In genomic region chrX:81174286-81174685, GRCh38 we compare ENCODE assay signal across 9 cellular contexts. TPM values are rescaled to one million over a fixed set of nuclear protein-coding genes. Genes with fewer than 3 reads are reported as not detected.
DNase-seq lines count a peak whose midpoint lies in the region; ATAC-seq and TF ChIP-seq lines count a peak whose summit lies in the region.
"Had no signal": no experiment of that assay in that cellular context is flagged by ENCODE, and none has a peak within 500 bp of the region (broad histone marks: within the 10 kb centered on the region; RNA-seq: fewer than 3 reads in every experiment).

No MANE protein-coding gene starts in this region.

- H4K20me1 ChIP-seq in MM.1S (ENCODE audit: insufficient read depth, low read length) (no peaks in the 10 kb centered on the region), smooth muscle cell (ENCODE audit: low read depth) (no peaks in the 10 kb centered on the region)

- no peaks in the 10 kb centered on the region for H3K27me3 Mint-ChIP-seq in stimulated activated memory B cell treated with anti-CD40 and anti-IgM and Interleukin-4, amounts not matched to agents 10 μg/mL and 1 μg/mL and 100 μg/mL, for 72 hours

- H2AFZ ChIP-seq in MM.1S (ENCODE audit: low read length), result no peak overlapping the region
- no peak overlapping the region for H2AFZ ChIP-seq in smooth muscle cell (ENCODE audit: low read depth)

- no peaks in the 10 kb centered on the region for H3F3A ChIP-seq in MM.1S (ENCODE audit: insufficient read depth, low read length)
- no peaks in the 10 kb centered on the region for H3F3A ChIP-seq in smooth muscle cell (ENCODE audit: low read depth)

- no peaks in the 10 kb centered on the region for H3K36me3 Mint-ChIP-seq in stimulated activated memory B cell treated with anti-CD40 and anti-IgM and Interleukin-4, amounts not matched to agents 10 μg/mL and 1 μg/mL and 100 μg/mL, for 72 hours

- WGBS in smooth muscle cell (ENCODE audit: low lambda C conversion rate), result 26% methylated on average over 1 of the region's 1 CpG

- TF ChIP-seq CTCF in MM.1S (IDR thresholded peaks at IDR 0.05; ENCODE audit: low read length), result peak; percentile 25; the same call in 1 of the 2 replicates
- peak in 51 of 56 donors; percentile 23 to 72 (median 48) for TF ChIP-seq CTCF in dorsolateral prefrontal cortex (IDR thresholded peaks at IDR 0.05 in 54 of 56, conservative IDR thresholded peaks at IDR 0.05 in 2 of 56; ENCODE audit: low read depth in 1 of 56, partially characterized antibody in 56 of 56)
- TF ChIP-seq CTCF in smooth muscle cell (IDR thresholded peaks at IDR 0.05; ENCODE audit: borderline replicate concordance, insufficient read depth, poor library complexity, severe bottlenecking), result peak; percentile 28

- H3K27ac ChIP-seq in MM.1S (ENCODE audit: low read length) (no peak overlapping the region), dorsolateral prefrontal cortex (no peak overlapping the region), smooth muscle cell (ENCODE audit: low read depth) (no peak overlapping the region)

- peak; percentile 0 for DNase-seq in NCI-H748 (lab: John Stamatoyannopoulos, UW; ENCODE audit: unreplicated experiment)
- no peak for DNase-seq in NCI-H748 treated with DMSO at 0.1 percent for 48 hours (lab: John Stamatoyannopoulos, UW)
- peak; percentile 17 for DNase-seq in MM.1S
- no peak for DNase-seq in dorsolateral prefrontal cortex
- no peak for DNase-seq in smooth muscle cell (lab: John Stamatoyannopoulos, UW; ENCODE audit: unreplicated experiment)

- H3K9me3 ChIP-seq in MM.1S (replicated peaks; ENCODE audit: insufficient read depth, low read length) (no peaks in the 10 kb centered on the region), smooth muscle cell (replicated peaks; ENCODE audit: low read depth) (no peaks in the 10 kb centered on the region)

- H3K9ac ChIP-seq in MM.1S (ENCODE audit: low read length) (no peak overlapping the region), smooth muscle cell (ENCODE audit: low read depth) (no peak overlapping the region)

- H3K79me2 ChIP-seq in MM.1S (ENCODE audit: low read length) (no peaks in the 10 kb centered on the region), smooth muscle cell (ENCODE audit: low read depth) (no peaks in the 10 kb centered on the region)

- H3K4me1 ChIP-seq in MM.1S (ENCODE audit: low read length) (no peaks in the 10 kb centered on the region), smooth muscle cell (ENCODE audit: low read depth) (no peaks in the 10 kb centered on the region)

- H3K36me3 ChIP-seq in MM.1S (replicated peaks; ENCODE audit: insufficient read depth, low read length) (no peaks in the 10 kb centered on the region), smooth muscle cell (ENCODE audit: low read depth) (no peaks in the 10 kb centered on the region)

- H3K4me2 ChIP-seq in MM.1S (ENCODE audit: low read depth, low read length), result no peak overlapping the region
- H3K4me2 ChIP-seq in smooth muscle cell, result no peak overlapping the region

- no peak overlapping the region for H3K27ac Mint-ChIP-seq in stimulated activated memory B cell treated with anti-CD40 and anti-IgM and Interleukin-4, amounts not matched to agents 10 μg/mL and 1 μg/mL and 100 μg/mL, for 72 hours

- H3K4me3 Mint-ChIP-seq in stimulated activated memory B cell treated with anti-CD40 and anti-IgM and Interleukin-4, amounts not matched to agents 10 μg/mL and 1 μg/mL and 100 μg/mL, for 72 hours, result no peak overlapping the region

- ATAC-seq in stimulated activated memory B cell treated with anti-CD40 and anti-IgM and Interleukin-4, amounts not matched to agents 10 μg/mL and 1 μg/mL and 100 μg/mL, for 72 hours, result no peak
- ATAC-seq in GM18498 (IDR thresholded peaks at IDR 0.05; ENCODE audit: unreplicated experiment) (no peak), HG03469 (IDR thresholded peaks at IDR 0.05; ENCODE audit: unreplicated experiment) (no peak)

- no peaks in the 10 kb centered on the region for H3K9me3 Mint-ChIP-seq in stimulated activated memory B cell treated with anti-CD40 and anti-IgM and Interleukin-4, amounts not matched to agents 10 μg/mL and 1 μg/mL and 100 μg/mL, for 72 hours

- H3K9me2 ChIP-seq in MM.1S (replicated peaks; ENCODE audit: insufficient read depth, low read length), result no peaks in the 10 kb centered on the region

- no peaks in the 10 kb centered on the region for H3K27me3 ChIP-seq in MM.1S (replicated peaks; ENCODE audit: insufficient read depth, low read length)
- peaks cover 0 to 41% (median 0%) of the 10 kb centered on the region in 45 donors for H3K27me3 ChIP-seq in dorsolateral prefrontal cortex
- no peaks in the 10 kb centered on the region for H3K27me3 ChIP-seq in smooth muscle cell (ENCODE audit: low read depth)

- no peaks in the 10 kb centered on the region for H3K4me1 Mint-ChIP-seq in stimulated activated memory B cell treated with anti-CD40 and anti-IgM and Interleukin-4, amounts not matched to agents 10 μg/mL and 1 μg/mL and 100 μg/mL, for 72 hours

- intact Hi-C loops in dorsolateral prefrontal cortex (cut with DNase I), result loop anchor here in 1 of 2 donors (10.0 kb wide), 1 partner anchor 201 kb away; no protein-coding TSS in a partner anchor

- H3K4me3 ChIP-seq in MM.1S (ENCODE audit: low read length), result no peak overlapping the region
- H3K4me3 ChIP-seq in dorsolateral prefrontal cortex, result no peak overlapping the region
- H3K4me3 ChIP-seq in smooth muscle cell, result no peak overlapping the region
- H3K4me3 ChIP-seq: lung had no signal

RNA-seq across cellular contexts. Expression of gene HMGN5, which starts 27.4 kb away (rescaled TPM):
- total RNA-seq in dorsolateral prefrontal cortex (10 to 100 TPM in 44 of 120 experiments, 1 to 10 TPM in 76; 3.2 to 17.2 (median 9.2) TPM), smooth muscle cell (0.36 and 2.7 TPM in 2 replicates)
- 4.5 and 6.8 TPM in 2 replicates for polyA plus RNA-seq in smooth muscle cell

RNA-seq across cellular contexts. Expression of gene SH3BGRL, which starts 27.6 kb away (rescaled TPM):
- total RNA-seq in dorsolateral prefrontal cortex (100 to 1,000 TPM in 107 of 120 experiments, 10 to 100 TPM in 13; 85.2 to 159 (median 117) TPM), smooth muscle cell (196 and 223 TPM in 2 replicates)
- 110 and 143 TPM in 2 replicates for polyA plus RNA-seq in smooth muscle cell

Comparison
In these comparisons a context has a peak if more than half of its experiments do, and no peak if none do; other contexts are left out.
1. DNase-seq: peak in NCI-H748 (single experiment) and MM.1S (single experiment); none in NCI-H748 treated with DMSO at 0.1 percent for 48 hours (single experiment), dorsolateral prefrontal cortex (0 of 10) and smooth muscle cell (single experiment).
2. Peak in every context shown above with its lines, with median percentiles within 50 percentile points of each other: CTCF ChIP-seq.